Comparison of ENCODE assay signal across 23 cellular contexts in genomic region chr21:27248791-27249190, GRCh38.
"Had no signal": no experiment of that assay in that cellular context is flagged by ENCODE, and none has a peak within 500 bp of the region (broad histone marks: within the 10 kb centered on the region; RNA-seq: fewer than 3 reads in every experiment).

No MANE protein-coding gene starts in this region.

- H3K36me3 Mint-ChIP-seq: activated naive CD4-positive, alpha-beta T cell treated with anti-CD3 and anti-CD28 coated beads, Interleukin-2, amount 50 U/mL, for 24 hours had no signal

- H3K4me3 ChIP-seq: ascending aorta, cardiac muscle cell, esophagus muscularis mucosa, left ventricle myocardium inferior, skin epidermis had no signal

- H3K27ac Mint-ChIP-seq: activated naive CD4-positive, alpha-beta T cell treated with anti-CD3 and anti-CD28 coated beads, Interleukin-2, amount 50 U/mL, for 24 hours; stimulated activated naive CD8-positive, alpha-beta T cell treated with anti-CD3 and anti-CD28 coated beads, Interleukin-15, amount 100 ng/mL, for 72 hours had no signal

- H3K9me3 Mint-ChIP-seq: stimulated activated naive CD8-positive, alpha-beta T cell treated with anti-CD3 and anti-CD28 coated beads, Interleukin-15, amount 100 ng/mL, for 72 hours had no signal

- H3K27me3 Mint-ChIP-seq: stimulated activated naive CD8-positive, alpha-beta T cell treated with anti-CD3 and anti-CD28 coated beads, Interleukin-15, amount 100 ng/mL, for 72 hours had no signal

- H3K4me3 Mint-ChIP-seq: activated naive CD4-positive, alpha-beta T cell treated with anti-CD3 and anti-CD28 coated beads, Interleukin-2, amount 50 U/mL, for 24 hours; stimulated activated naive CD8-positive, alpha-beta T cell treated with anti-CD3 and anti-CD28 coated beads, Interleukin-15, amount 100 ng/mL, for 72 hours had no signal

- DNase-seq: activated CD4-positive, alpha-beta T cell treated with anti-CD3 and anti-CD28 coated beads for 1 hour; activated CD8-positive, alpha-beta memory T cell treated with anti-CD3 and anti-CD28 coated beads for 24 hours; activated CD8-positive, alpha-beta memory T cell treated with anti-CD3 and anti-CD28 coated beads, Interleukin-2, amount 50 U/mL, for 48 hours; activated effector memory CD4-positive, alpha-beta T cell treated with Interleukin-2 at 50 U/mL for 16 hours; activated T-cell treated with anti-CD3 and anti-CD28 coated beads, Interleukin-2, amount 50 U/mL, for 48 hours; dermis blood vessel endothelial cell; effector memory CD4-positive, alpha-beta T cell; foreskin melanocyte; kidney glomerular epithelial cell; left ventricle myocardium inferior; mammary epithelial cell; occipital lobe; right cardiac atrium; stimulated activated CD4-positive, alpha-beta T cell treated with anti-CD3 and anti-CD28 coated beads, Interleukin-2, amount 100 ng/mL, for 48 hours; stimulated activated naive CD8-positive, alpha-beta T cell treated with anti-CD3 and anti-CD28 coated beads, Interleukin-15, amount 100 ng/mL, for 72 hours; T-helper 1 cell; T1000; trophoblast cell had no signal

- ATAC-seq: right cardiac atrium; stimulated activated naive CD8-positive, alpha-beta T cell treated with anti-CD3 and anti-CD28 coated beads, Interleukin-15, amount 100 ng/mL, for 72 hours had no signal

- H3K4me1 Mint-ChIP-seq: activated naive CD4-positive, alpha-beta T cell treated with anti-CD3 and anti-CD28 coated beads, Interleukin-2, amount 50 U/mL, for 24 hours; stimulated activated naive CD8-positive, alpha-beta T cell treated with anti-CD3 and anti-CD28 coated beads, Interleukin-15, amount 100 ng/mL, for 72 hours had no signal
